In genomic region chr12:51907864-51908425, GRCh38 we compare ENCODE assay signal across 11 cellular contexts. TPM values are rescaled to one million over a fixed set of nuclear protein-coding genes. Genes with fewer than 3 reads are reported as not detected.
A peak's percentile ranks its signal among the peaks of the same experiment; 100 is the strongest.
DNase-seq lines count a peak whose midpoint lies in the region; ATAC-seq and TF ChIP-seq lines count a peak whose summit lies in the region.
"Had no signal": no experiment of that assay in that cellular context is flagged by ENCODE, and none has a peak within 500 bp of the region (broad histone marks: within the 10 kb centered on the region; RNA-seq: fewer than 3 reads in every experiment).

No MANE protein-coding gene starts in this region.

- peaks cover 6 to 16% of the 10 kb centered on the region in 2 donors for H3K36me3 Mint-ChIP-seq in CD14-positive monocyte
- no peaks in the 10 kb centered on the region for H3K36me3 Mint-ChIP-seq in brain
- H3K36me3 Mint-ChIP-seq in activated T-cell treated with anti-CD3 and anti-CD28 coated beads, Interleukin-2, amount 50 U/mL, for 72 hours (ENCODE audit: insufficient read depth in 2 of 2): no peaks in the 10 kb centered on the region
- H3K36me3 Mint-ChIP-seq: activated naive CD8-positive, alpha-beta T cell treated with anti-CD3 and anti-CD28 coated beads, Interleukin-2, amount 10 ng/mL, durations not matched to agents 7 days and 5 days; stimulated activated naive B cell treated with anti-CD40 and anti-IgM and Interleukin-4, amounts not matched to agents 10 μg/mL and 1 μg/mL and 100 μg/mL, for 72 hours had no signal

- H3K9me3 Mint-ChIP-seq in CD14-positive monocyte: peaks cover 0 to 8% (median 0%) of the 10 kb centered on the region in 7 donors
- peaks cover 0 to 2% (median 0%) of the 10 kb centered on the region in 5 experiments for H3K9me3 Mint-ChIP-seq in brain
- no peaks in the 10 kb centered on the region for H3K9me3 Mint-ChIP-seq in activated T-cell treated with anti-CD3 and anti-CD28 coated beads, Interleukin-2, amount 50 U/mL, for 72 hours
- H3K9me3 Mint-ChIP-seq: activated naive CD8-positive, alpha-beta T cell treated with anti-CD3 and anti-CD28 coated beads, Interleukin-2, amount 10 ng/mL, durations not matched to agents 7 days and 5 days; stimulated activated naive B cell treated with anti-CD40 and anti-IgM and Interleukin-4, amounts not matched to agents 10 μg/mL and 1 μg/mL and 100 μg/mL, for 72 hours had no signal

- peak overlapping the region; percentile 27 for H3K9ac ChIP-seq in rectal smooth muscle tissue (ENCODE audit: low read length)

- H3K9me3 ChIP-seq in iPS-18c (ENCODE audit: control insufficient read depth, insufficient read depth, low read length): no peaks in the 10 kb centered on the region

- H3K4me1 ChIP-seq in rectal smooth muscle tissue (ENCODE audit: control insufficient read depth, insufficient read depth, low read length): peaks cover 3% of the 10 kb centered on the region

- TF ChIP-seq CTCF in CD14-positive monocyte (IDR thresholded peaks at IDR 0.05) (no peak), brain (conservative IDR thresholded peaks at IDR 0.05) (no peak)

- H3K36me3 ChIP-seq in rectal smooth muscle tissue (ENCODE audit: control insufficient read depth, insufficient read depth, low read length): no peaks in the 10 kb centered on the region

- peaks cover 17 to 27% (median 25%) of the 10 kb centered on the region in 3 donors for H3K27me3 Mint-ChIP-seq in CD14-positive monocyte (ENCODE audit: low read depth in 3 of 3)
- H3K27me3 Mint-ChIP-seq in brain: peaks cover 18% of the 10 kb centered on the region
- H3K27me3 Mint-ChIP-seq in activated T-cell treated with anti-CD3 and anti-CD28 coated beads, Interleukin-2, amount 50 U/mL, for 72 hours (ENCODE audit: low read depth): peaks cover 35% of the 10 kb centered on the region

- ATAC-seq in HG02571 (IDR thresholded peaks at IDR 0.05; ENCODE audit: unreplicated experiment): no peak
- no peak for ATAC-seq in activated T-cell treated with anti-CD3 and anti-CD28 coated beads, Interleukin-2, amount 50 U/mL, for 72 hours (replicated peaks in 1 of 2)
- ATAC-seq: stimulated activated naive B cell treated with anti-CD40 and anti-IgM and Interleukin-4, amounts not matched to agents 10 μg/mL and 1 μg/mL and 100 μg/mL, for 72 hours had no signal

- DNase-seq in CD14-positive monocyte (ENCODE audit: low spot score): no peak
- DNase-seq in cerebellum (ENCODE audit: low spot score): no peak
- DNase-seq in activated T-cell treated with anti-CD3 and anti-CD28 coated beads, Interleukin-2, amount 50 U/mL, for 72 hours: no peak
- no peak for DNase-seq in cerebellar nuclear complex (lab: John Stamatoyannopoulos, UW)
- DNase-seq: activated CD4-positive, CD25-positive, alpha-beta regulatory T cell; activated naive CD8-positive, alpha-beta T cell treated with anti-CD3 and anti-CD28 coated beads, Interleukin-2, amount 10 ng/mL, durations not matched to agents 7 days and 5 days; stimulated activated naive B cell treated with anti-CD40 and anti-IgM and Interleukin-4, amounts not matched to agents 10 μg/mL and 1 μg/mL and 100 μg/mL, for 72 hours had no signal

- H3K4me1 Mint-ChIP-seq in CD14-positive monocyte (peaks cover 58% of the 10 kb centered on the region), brain (peaks cover 60% of the 10 kb centered on the region)
- H3K4me1 Mint-ChIP-seq in activated T-cell treated with anti-CD3 and anti-CD28 coated beads, Interleukin-2, amount 50 U/mL, for 72 hours (ENCODE audit: low read depth): no peaks in the 10 kb centered on the region
- H3K4me1 Mint-ChIP-seq: activated naive CD8-positive, alpha-beta T cell treated with anti-CD3 and anti-CD28 coated beads, Interleukin-2, amount 10 ng/mL, durations not matched to agents 7 days and 5 days had no signal

- peak overlapping the region; percentile 79 for H3K27ac ChIP-seq in rectal smooth muscle tissue (ENCODE audit: low read depth, low read length)

- H3K4me3 Mint-ChIP-seq in CD14-positive monocyte (peak overlapping the region; percentile 45 to 78), brain (peak overlapping the region in 4 of 5 experiments; percentile 24 to 70 (median 44))
- H3K4me3 Mint-ChIP-seq in activated T-cell treated with anti-CD3 and anti-CD28 coated beads, Interleukin-2, amount 50 U/mL, for 72 hours: no peak overlapping the region
- H3K4me3 Mint-ChIP-seq: activated naive CD8-positive, alpha-beta T cell treated with anti-CD3 and anti-CD28 coated beads, Interleukin-2, amount 10 ng/mL, durations not matched to agents 7 days and 5 days had no signal

- intact Hi-C loops in CD14-positive monocyte (cut with micrococcal nuclease): no loop called here

- no peak overlapping the region for H3K27ac Mint-ChIP-seq in CD14-positive monocyte
- peak overlapping the region in 1 of 5 experiments; percentile 74 for H3K27ac Mint-ChIP-seq in brain
- H3K27ac Mint-ChIP-seq in activated T-cell treated with anti-CD3 and anti-CD28 coated beads, Interleukin-2, amount 50 U/mL, for 72 hours: no peak overlapping the region
- H3K27ac Mint-ChIP-seq: activated naive CD8-positive, alpha-beta T cell treated with anti-CD3 and anti-CD28 coated beads, Interleukin-2, amount 10 ng/mL, durations not matched to agents 7 days and 5 days; stimulated activated naive B cell treated with anti-CD40 and anti-IgM and Interleukin-4, amounts not matched to agents 10 μg/mL and 1 μg/mL and 100 μg/mL, for 72 hours had no signal

- H3K27me3 ChIP-seq in rectal smooth muscle tissue (ENCODE audit: control insufficient read depth, insufficient read depth, low read length): peaks cover 6% of the 10 kb centered on the region

- peak overlapping the region; percentile 46 for H3K4me3 ChIP-seq in iPS-18c (ENCODE audit: insufficient read depth, low read depth, low read length)
- peak overlapping the region; percentile 75 for H3K4me3 ChIP-seq in rectal smooth muscle tissue (ENCODE audit: low read length)

RNA-seq across cellular contexts. Expression of gene ACVRL1, which starts 0.6 kb away (rescaled TPM):
- polyA plus RNA-seq in CD14-positive monocyte (1 to 10 TPM; 1.5 to 2.0 TPM), brain (ENCODE audit: insufficient read depth, low read depth, low replicate concordance) (9.8 TPM)
- 12.3 TPM for total RNA-seq in cerebellum
- not detected for total RNA-seq in activated T-cell treated with anti-CD3 and anti-CD28 coated beads, Interleukin-2, amount 50 U/mL, for 72 hours
- total RNA-seq: activated naive CD8-positive, alpha-beta T cell treated with anti-CD3 and anti-CD28 coated beads, Interleukin-2, amount 10 ng/mL, durations not matched to agents 7 days and 5 days had no signal

RNA-seq across cellular contexts. Expression of gene ANKRD33, which starts 20.0 kb away (rescaled TPM):
- polyA plus RNA-seq in CD14-positive monocyte: not detected
- not detected for polyA plus RNA-seq in brain (ENCODE audit: insufficient read depth, low read depth, low replicate concordance)
- 0.09 TPM for total RNA-seq in cerebellum
- not detected for total RNA-seq in activated T-cell treated with anti-CD3 and anti-CD28 coated beads, Interleukin-2, amount 50 U/mL, for 72 hours
- total RNA-seq: activated naive CD8-positive, alpha-beta T cell treated with anti-CD3 and anti-CD28 coated beads, Interleukin-2, amount 10 ng/mL, durations not matched to agents 7 days and 5 days had no signal

RNA-seq across cellular contexts. Expression of gene ACVR1B, which starts 43.6 kb away (rescaled TPM):
- polyA plus RNA-seq in CD14-positive monocyte (1 to 10 TPM; 1.8 to 3.9 TPM), brain (ENCODE audit: insufficient read depth, low read depth, low replicate concordance) (25.4 TPM)
- total RNA-seq in cerebellum: 36.5 TPM
- 1 to 10 TPM; 7.2 to 8.4 TPM for total RNA-seq in activated T-cell treated with anti-CD3 and anti-CD28 coated beads, Interleukin-2, amount 50 U/mL, for 72 hours

RNA-seq across cellular contexts. Expression of gene FIGNL2, which starts 59.4 kb away (rescaled TPM):
- under 1 TPM in 1 of 2 donors, not detected in 1; 0.06 TPM for polyA plus RNA-seq in CD14-positive monocyte
- polyA plus RNA-seq in brain (ENCODE audit: insufficient read depth, low read depth, low replicate concordance): 0.46 TPM
- 1.3 TPM for total RNA-seq in cerebellum
- total RNA-seq in activated T-cell treated with anti-CD3 and anti-CD28 coated beads, Interleukin-2, amount 50 U/mL, for 72 hours: under 1 TPM; 0.86 TPM

Comparison
In these comparisons a context has a peak if more than half of its experiments do, and no peak if none do; other contexts are left out.
1. H3K4me3 Mint-ChIP-seq: peak in CD14-positive monocyte (2 of 2) and brain (4 of 5); none in activated T-cell treated with anti-CD3 and anti-CD28 coated beads, Interleukin-2, amount 50 U/mL, for 72 hours (0 of 2).
2. RNA of gene ACVRL1, which starts 0.6 kb away (total RNA-seq): 12.3 TPM in cerebellum (single experiment); not detected in activated T-cell treated with anti-CD3 and anti-CD28 coated beads, Interleukin-2, amount 50 U/mL, for 72 hours; every median in the first group is over 10 times any median in the second.